Comparison of ENCODE assay signal across 15 cellular contexts in genomic region chr2:207226243-207226642, GRCh38.
DNase-seq lines count a peak whose midpoint lies in the region; ATAC-seq, FAIRE-seq and TF ChIP-seq lines count a peak whose summit lies in the region.
"Had no signal": no experiment of that assay in that cellular context is flagged by ENCODE, and none has a peak within 500 bp of the region (broad histone marks: within the 10 kb centered on the region; RNA-seq: fewer than 3 reads in every experiment).

No MANE protein-coding gene starts in this region.

- H2BK120ac ChIP-seq in H1 (replicated peaks; ENCODE audit: low read depth, low read length): no peak overlapping the region

- H3K23me2 ChIP-seq in H1 (ENCODE audit: low read depth, low read length): no peaks in the 10 kb centered on the region; the same call in 1 of the 2 replicates

- H3K23ac ChIP-seq in H1 (ENCODE audit: insufficient read length): no peak overlapping the region

- peaks cover 43% of the 10 kb centered on the region for H3K4me1 Mint-ChIP-seq in nephron

- ATAC-seq in HG03159 (IDR thresholded peaks at IDR 0.05; ENCODE audit: unreplicated experiment): no peak
- ATAC-seq: K562 had no signal

- no peak overlapping the region for H2AK5ac ChIP-seq in H1 (ENCODE audit: low read depth, low read length)

- peak overlapping the region; percentile 35; the same call in 1 of the 2 replicates for H2BK12ac ChIP-seq in H1 (ENCODE audit: low read depth, low read length)

- no peak overlapping the region for H2BK5ac ChIP-seq in H1 (ENCODE audit: low read depth, low read length)

- no peaks in the 10 kb centered on the region for H3K79me2 ChIP-seq in H1 (ENCODE audit: control insufficient read depth in 1 of 2, insufficient read depth in 2 of 2, low read length in 2 of 2)

- intact Hi-C loops in ascending aorta (cut with DNase I): no loop called here

- H3K27ac ChIP-seq in H1 (ENCODE audit: low read depth, low read length) (no peak overlapping the region), ascending aorta (no peak overlapping the region)
- H3K27ac ChIP-seq: BLaER1, neutrophil had no signal

- no peaks in the 10 kb centered on the region for H3K36me3 Mint-ChIP-seq in nephron (ENCODE audit: low read depth)

- POLR2A ChIA-PET in H1 (lab: Charles Lee; ENCODE audit: partially characterized antibody): interaction anchor here (5.2 kb wide), 1 partner anchor 61 kb away, joined by 31 read pairs; the partner anchor contains the start of gene KLF7

- H2BK15ac ChIP-seq in H1 (ENCODE audit: low read length): no peak overlapping the region

- no peaks in the 10 kb centered on the region for H3K9me3 ChIP-seq in H1 (ENCODE audit: insufficient read depth in 2 of 2, low read depth in 1 of 2, low read length in 1 of 2)
- no peaks in the 10 kb centered on the region for H3K9me3 ChIP-seq in ascending aorta
- H3K9me3 ChIP-seq: BLaER1, esophagus squamous epithelium, neutrophil had no signal

- no peak for TF ChIP-seq EP300 in H1 (IDR thresholded peaks at IDR 0.05; ENCODE audit: borderline replicate concordance in 1 of 2, low read depth in 2 of 2, low read length in 2 of 2)

- no peaks in the 10 kb centered on the region for H3K79me1 ChIP-seq in H1 (ENCODE audit: low read depth, low read length)

- CTCF ChIA-PET in H1 (lab: Charles Lee; ENCODE audit: partially characterized antibody): interaction anchor here (0.7 to 3.0 kb wide), 10 partner anchors 14 to 248 kb away, joined by 3 to 9 read pairs (median 4); no protein-coding TSS in a partner anchor

- H3K14ac ChIP-seq in H1 (ENCODE audit: insufficient read length): no peak overlapping the region

- no peaks in the 10 kb centered on the region for H4K20me1 ChIP-seq in H1 (replicated peaks in 1 of 2; ENCODE audit: control insufficient read depth in 1 of 2, insufficient read depth in 2 of 2, low read length in 2 of 2)
- H4K20me1 ChIP-seq: BLaER1 had no signal

- H3K4me1 ChIP-seq in H1 (replicated peaks in 1 of 4; ENCODE audit: control insufficient read depth in 3 of 4, insufficient read depth in 4 of 4, low read length in 3 of 4): peaks cover 8 to 32% (median 30%) of the 10 kb centered on the region in 4 experiments
- H3K4me1 ChIP-seq in ascending aorta: peaks cover 5 to 7% of the 10 kb centered on the region in 2 donors
- H3K4me1 ChIP-seq: BLaER1 had no signal

- H4K8ac ChIP-seq in H1 (ENCODE audit: extremely low read depth, insufficient read depth, low read length): no peak overlapping the region

- peak overlapping the region; percentile 9 to 93 (median 89) for H3K27ac Mint-ChIP-seq in nephron
- H3K27ac Mint-ChIP-seq: activated B cell treated with CpG ODN at 0.5 μM for 24 hours had no signal

- H3K9ac ChIP-seq in H1 (replicated peaks in 1 of 4; ENCODE audit: extremely low read depth in 1 of 4, low read depth in 3 of 4, low read length in 3 of 4): no peak overlapping the region
- H3K9ac ChIP-seq: BLaER1 had no signal

- H3K56ac ChIP-seq in H1 (replicated peaks; ENCODE audit: insufficient read length, low read depth, low read length): no peak overlapping the region

- H2BK20ac ChIP-seq in H1 (ENCODE audit: low read length): 0 out of 2 replicates have a peak overlapping the region, but pooled peaks have one; percentile 16

- H3K4me3 Mint-ChIP-seq in nephron: peak overlapping the region in 1 of 3 experiments; percentile 9
- H3K4me3 Mint-ChIP-seq: activated B cell treated with CpG ODN at 0.5 μM for 24 hours had no signal

- H3K27me3 Mint-ChIP-seq in nephron (ENCODE audit: low read depth): peaks cover 6% of the 10 kb centered on the region

- no peak for TF ChIP-seq POLR2A in H1 (IDR thresholded peaks at IDR 0.05; ENCODE audit: control extremely low read depth in 1 of 2, low read depth in 2 of 2, low read length in 2 of 2)

- H3K9me3 Mint-ChIP-seq in nephron: no peaks in the 10 kb centered on the region

- H3K36me3 ChIP-seq in H1 (ENCODE audit: control insufficient read depth in 2 of 4, insufficient read depth in 4 of 4, low read length in 3 of 4) (no peaks in the 10 kb centered on the region), ascending aorta (no peaks in the 10 kb centered on the region)
- H3K36me3 ChIP-seq: BLaER1, esophagus squamous epithelium, neutrophil had no signal

- no peak overlapping the region for H2AFZ ChIP-seq in H1 (ENCODE audit: low read length)

- no peak overlapping the region for H4K91ac ChIP-seq in H1 (replicated peaks; ENCODE audit: insufficient read length, low read length)

- DNase-seq in EH (ENCODE audit: low read depth) (peak; percentile 27), HT1080 (ENCODE audit: low read depth) (peak; percentile 69), H1 (ENCODE audit: low read depth in 1 of 2, low spot score in 2 of 2) (no peak), NCI-H1092 treated with DMSO at 0.1 percent for 48 hours (lab: John Stamatoyannopoulos, UW) (no peak), ascending aorta (ENCODE audit: low spot score in 2 of 2) (no peak)
- DNase-seq: activated B cell treated with CpG ODN at 0.5 μM for 24 hours, DMS153, esophagus squamous epithelium, NCI-H1105 treated with DMSO at 0.1 percent for 48 hours, NCI-H2227 treated with DMSO at 0.1 percent for 48 hours had no signal

- TF ChIP-seq CTCF in H1 (IDR thresholded peaks at IDR 0.05; ENCODE audit: control extremely low read depth in 1 of 3, insufficient read depth in 1 of 3, low read depth in 1 of 3, low read length in 3 of 3) (no peak), nephron (IDR thresholded peaks at IDR 0.05; ENCODE audit: unreplicated experiment in 3 of 3) (no peak), ascending aorta (IDR thresholded peaks at IDR 0.05) (no peak)

- H4K5ac ChIP-seq in H1 (ENCODE audit: insufficient read length, low read depth, low read length): no peak overlapping the region

- no peaks in the 10 kb centered on the region for H3K27me3 ChIP-seq in H1 (replicated peaks in 1 of 4; ENCODE audit: control insufficient read depth in 3 of 4, extremely low read depth in 1 of 4, insufficient read depth in 3 of 4, low read length in 3 of 4)
- no peaks in the 10 kb centered on the region for H3K27me3 ChIP-seq in ascending aorta
- H3K27me3 ChIP-seq: BLaER1, esophagus squamous epithelium, neutrophil had no signal

- no peak overlapping the region for H3K18ac ChIP-seq in H1 (ENCODE audit: extremely low read depth, low read length)

- TF ChIP-seq RAD21 in H1 (IDR thresholded peaks at IDR 0.05 in 1 of 2, conservative IDR thresholded peaks at IDR 0.05 in 1 of 2; ENCODE audit: low read depth in 2 of 2, low read length in 2 of 2): no peak

- H3K4me2 ChIP-seq in H1 (ENCODE audit: insufficient read depth in 1 of 2, low read depth in 2 of 2, low read length in 2 of 2): peak overlapping the region in 1 of 2 experiments; percentile 64; a peak in 1 of 4 replicates
- H3K4me2 ChIP-seq: BLaER1 had no signal

- no peak overlapping the region for H3K4ac ChIP-seq in H1 (replicated peaks; ENCODE audit: insufficient read length, low read depth, low read length)

- no peak for FAIRE-seq in H1 (lab: Jason Lieb, UNC)
- FAIRE-seq: K562 had no signal

- no peak overlapping the region for H3K4me3 ChIP-seq in H1 (ENCODE audit: extremely low read depth in 1 of 4, insufficient read depth in 2 of 4, low read depth in 3 of 4, low read length in 4 of 4)
- H3K4me3 ChIP-seq in ascending aorta: no peak overlapping the region
- H3K4me3 ChIP-seq: BLaER1, K562 had no signal

TF ChIP-seq in H1, 55 proteins besides CTCF, POLR2A, EP300 and RAD21:
- TF ChIP-seq EZH2 (IDR thresholded peaks at IDR 0.05; ENCODE audit: low read depth, low read length, severe bottlenecking): no peak
- TF ChIP-seq FOSL1 (IDR thresholded peaks at IDR 0.05; ENCODE audit: insufficient read depth, low read depth, low read length): no peak
- no peak for TF ChIP-seq SIX5 (IDR thresholded peaks at IDR 0.05; ENCODE audit: low read depth, low read length)
- no peak for TF ChIP-seq RNF2 (IDR thresholded peaks at IDR 0.05; ENCODE audit: borderline replicate concordance, low read depth, low read length, missing control alignments, poor library complexity, severe bottlenecking)

Comparison
In these comparisons a context has a peak if more than half of its experiments do, and no peak if none do; other contexts are left out.
1. DNase-seq: peak in EH (single experiment) and HT1080 (single experiment); none in H1 (0 of 2), NCI-H1092 treated with DMSO at 0.1 percent for 48 hours (single experiment) and ascending aorta (0 of 2).